ENCODE assay signal across 19 cellular contexts in genomic region chr12:121829250-121829918, GRCh38. TPM values are rescaled to one million over a fixed set of nuclear protein-coding genes. Genes with fewer than 3 reads are reported as not detected.
DNase-seq lines count a peak whose midpoint lies in the region; ATAC-seq, FAIRE-seq and TF ChIP-seq lines count a peak whose summit lies in the region.
"Had no signal": no experiment of that assay in that cellular context is flagged by ENCODE, and none has a peak within 500 bp of the region (broad histone marks: within the 10 kb centered on the region; RNA-seq: fewer than 3 reads in every experiment).

No MANE protein-coding gene starts in this region.

- no peak for ATAC-seq in esophagus mucosa
- ATAC-seq: natural killer cell, sciatic nerve, upper lobe of right lung had no signal

- H3K36me3 Mint-ChIP-seq in CD14-positive monocyte: peaks cover 69 to 84% of the 10 kb centered on the region in 2 donors
- peaks cover 63% of the 10 kb centered on the region for H3K36me3 Mint-ChIP-seq in brain

- H3K27me3 Mint-ChIP-seq in CD14-positive monocyte (ENCODE audit: low read depth in 3 of 3): peaks cover 0 to 3% (median 0%) of the 10 kb centered on the region in 3 donors
- H3K27me3 Mint-ChIP-seq in brain: no peaks in the 10 kb centered on the region
- H3K27me3 Mint-ChIP-seq: stimulated activated memory B cell treated with anti-CD40 and anti-IgM and Interleukin-4, amounts not matched to agents 10 μg/mL and 1 μg/mL and 100 μg/mL, for 72 hours had no signal

- H3K4me3 Mint-ChIP-seq in CD14-positive monocyte (no peak overlapping the region), brain (no peak overlapping the region)
- H3K4me3 Mint-ChIP-seq: natural killer cell; stimulated activated memory B cell treated with anti-CD40 and anti-IgM and Interleukin-4, amounts not matched to agents 10 μg/mL and 1 μg/mL and 100 μg/mL, for 72 hours had no signal

- no peak for TF ChIP-seq POLR2A in H54 (IDR thresholded peaks at IDR 0.05; ENCODE audit: low read depth, low read length)

- H3K27ac Mint-ChIP-seq in CD14-positive monocyte: peak overlapping the region in 6 of 7 donors; percentile 3 to 69 (median 56)
- peak overlapping the region in 3 of 5 experiments; percentile 57 to 80 (median 62) for H3K27ac Mint-ChIP-seq in brain

- intact Hi-C loops in CD14-positive monocyte (cut with micrococcal nuclease): no loop called here
- intact Hi-C loops in posterior vena cava (cut with DNase I): no loop called here

- no peak for FAIRE-seq in H54 (lab: Jason Lieb, UNC)

- H3K9me3 Mint-ChIP-seq in CD14-positive monocyte (no peaks in the 10 kb centered on the region), brain (no peaks in the 10 kb centered on the region)
- H3K9me3 Mint-ChIP-seq: natural killer cell; stimulated activated memory B cell treated with anti-CD40 and anti-IgM and Interleukin-4, amounts not matched to agents 10 μg/mL and 1 μg/mL and 100 μg/mL, for 72 hours had no signal

- H3K4me1 Mint-ChIP-seq in CD14-positive monocyte: peaks cover 21% of the 10 kb centered on the region
- peaks cover 12% of the 10 kb centered on the region for H3K4me1 Mint-ChIP-seq in brain

- no peak for TF ChIP-seq CTCF in CD14-positive monocyte (IDR thresholded peaks at IDR 0.05)
- TF ChIP-seq CTCF in brain (conservative IDR thresholded peaks at IDR 0.05): no peak

- DNase-seq in CD14-positive monocyte (ENCODE audit: low spot score) (no peak), NCI-H2081 (lab: John Stamatoyannopoulos, UW) (peak; percentile 34 to 65), H54 (ENCODE audit: insufficient read length, low spot score) (no peak), posterior vena cava (ENCODE audit: low spot score) (no peak)
- DNase-seq: activated CD4-positive, alpha-beta T cell treated with anti-CD3 and anti-CD28 coated beads, Interleukin-2, amount 50 U/mL, for 1 hour; dorsolateral prefrontal cortex; natural killer cell; NCI-H1930; NCI-H82; SHP77 treated with DMSO at 0.1 percent for 48 hours; stimulated activated CD4-positive, alpha-beta T cell treated with anti-CD3 and anti-CD28 coated beads, Interleukin-4, amount 100 ng/mL, for 4 hours; T-helper 9 cell; upper lobe of right lung had no signal

RNA-seq across cellular contexts. Expression of gene SETD1B, which starts 25.6 kb away (rescaled TPM):
- polyA plus RNA-seq in CD14-positive monocyte (under 1 TPM; 0.28 to 0.60 TPM), brain (ENCODE audit: insufficient read depth, low read depth, low replicate concordance) (7.1 TPM)
- total RNA-seq in posterior vena cava (10 to 100 TPM; 20.2 to 20.9 TPM), esophagus mucosa (16.3 TPM)

RNA-seq across cellular contexts. Expression of gene HPD, which starts 29.3 kb away (rescaled TPM):
- under 1 TPM in 1 of 2 donors, not detected in 1; 0.75 TPM for polyA plus RNA-seq in CD14-positive monocyte
- 0.31 TPM for polyA plus RNA-seq in brain (ENCODE audit: insufficient read depth, low read depth, low replicate concordance)
- total RNA-seq in posterior vena cava: 10 to 100 TPM in 1 of 2 donors, 1 to 10 TPM in 1; 5.6 to 17.4 TPM
- total RNA-seq in esophagus mucosa: 0.28 TPM
- total RNA-seq: Daoy, lower leg skin, natural killer cell had no signal

RNA-seq across cellular contexts. Expression of gene RHOF, which starts 35.9 kb away (rescaled TPM):
- polyA plus RNA-seq in CD14-positive monocyte: 10 to 100 TPM in 1 of 2 donors, 1 to 10 TPM in 1; 7.1 to 13.6 TPM
- polyA plus RNA-seq in brain (ENCODE audit: insufficient read depth, low read depth, low replicate concordance): 8.9 TPM
- 10 to 100 TPM in 1 of 2 donors, 1 to 10 TPM in 1; 5.3 to 10.4 TPM for total RNA-seq in posterior vena cava
- 5.9 TPM for total RNA-seq in esophagus mucosa

RNA-seq across cellular contexts. Expression of gene PSMD9, which starts 59.2 kb away (rescaled TPM):
- 10 to 100 TPM; 89.6 to 93.3 TPM for polyA plus RNA-seq in CD14-positive monocyte
- polyA plus RNA-seq in brain (ENCODE audit: insufficient read depth, low read depth, low replicate concordance): 65.0 TPM
- total RNA-seq in posterior vena cava: 10 to 100 TPM; 37.9 to 42.1 TPM
- 48.7 TPM for total RNA-seq in esophagus mucosa

Comparison
In these comparisons a context has a peak if more than half of its experiments do, and no peak if none do; other contexts are left out.
1. DNase-seq: peak in NCI-H2081 (2 of 2); none in CD14-positive monocyte (single experiment), H54 (single experiment) and posterior vena cava (single experiment).